Comparison of ENCODE assay signal across 8 cellular contexts in the genomic region with DNA sequence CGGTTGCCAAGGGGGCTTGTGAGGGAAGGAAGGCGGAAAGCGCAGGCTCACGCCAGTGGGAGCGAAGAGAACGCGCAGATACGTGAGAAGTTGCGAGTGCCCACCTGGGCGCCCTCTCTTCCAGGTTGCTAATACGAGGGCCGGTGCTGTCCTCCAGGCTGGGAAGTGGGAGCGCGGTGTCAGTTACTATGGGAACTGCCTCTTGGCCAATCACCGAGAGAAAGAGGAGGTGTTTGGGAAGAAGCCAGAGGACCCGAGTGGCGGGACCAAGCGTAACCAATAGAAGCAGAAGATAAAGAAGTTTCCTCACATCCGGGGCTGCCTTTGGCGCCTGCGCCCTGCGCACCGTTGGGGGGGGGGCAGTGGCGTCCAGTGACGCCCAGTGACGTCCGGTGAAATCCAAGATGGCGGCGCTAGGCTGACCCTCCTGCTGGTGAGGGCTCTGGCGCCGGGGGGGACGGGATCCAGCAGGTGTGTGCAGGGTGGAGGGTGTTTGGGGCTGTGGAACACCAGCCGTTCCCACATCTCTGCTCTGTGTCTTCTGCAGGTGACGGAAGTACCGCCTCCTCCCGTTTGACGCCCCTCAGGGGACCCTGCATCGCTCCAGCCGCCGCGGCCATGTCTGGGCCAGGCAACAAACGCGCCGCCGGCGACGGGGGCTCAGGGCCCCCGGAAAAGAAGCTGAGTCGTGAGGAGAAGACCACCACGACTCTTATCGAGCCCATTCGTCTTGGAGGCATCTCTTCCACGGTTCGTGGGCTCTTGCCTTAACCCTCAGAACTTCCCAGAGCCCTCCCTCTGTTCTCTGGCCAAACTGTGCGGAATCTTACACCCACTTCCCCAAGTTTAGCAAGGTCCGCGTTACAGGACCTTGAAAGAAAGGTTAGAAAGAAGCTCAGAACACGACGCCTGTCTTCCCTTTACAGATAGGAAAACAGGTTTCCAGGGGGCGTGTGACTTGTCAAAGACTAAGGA. TPM values are rescaled to one million over a fixed set of nuclear protein-coding genes. Genes with fewer than 3 reads are reported as not detected.
DNase-seq lines count a peak whose midpoint lies in the region; ATAC-seq and TF ChIP-seq lines count a peak whose summit lies in the region.

TSS of gene CFAP119 (minus strand) at position 135 of the 975 bp plus-strand sequence. CDS start 314 bp downstream, outside the sequence.
TSS of gene RNF40 (plus strand) at position 395 of the 975 bp plus-strand sequence. CDS start at position 619, 224 bp downstream.

- H3K36me3 Mint-ChIP-seq in activated T-helper 2 cell treated with anti-CD3 and anti-CD28 coated beads, Interferon-gamma antibody, Interleukin-2, Interleukin-4, amounts not matched to agents 10 μg/mL and 5 μg/mL and 100 μg/mL, durations not matched to agents 14 hours and 24 hours and 36 hours (ENCODE audit: low read depth) = peaks cover 44% of the 10 kb centered on the region
- peaks cover 0 to 37% (median 10%) of the 10 kb centered on the region in 3 donors for H3K36me3 Mint-ChIP-seq in naive thymus-derived CD8-positive, alpha-beta T cell
- peaks cover 21 to 50% of the 10 kb centered on the region in 2 donors for H3K36me3 Mint-ChIP-seq in stimulated activated naive B cell treated with anti-CD40 and anti-IgM and Interleukin-4, amounts not matched to agents 10 μg/mL and 1 μg/mL and 100 μg/mL, for 72 hours

- no peak for TF ChIP-seq CTCF in LNCaP clone FGC (IDR thresholded peaks at IDR 0.05; ENCODE audit: control insufficient read depth, extremely low read depth, insufficient read depth)

- POLR2A ChIA-PET in naive thymus-derived CD8-positive, alpha-beta T cell (lab: Charles Lee) = interaction anchor here (0.6 to 1.5 kb wide), 6 partner anchors 12 to 112 kb away, joined by 3 to 8 read pairs (median 3); partner anchors contain the start of gene PHKG2

- peak; percentile 87 to 92 for ATAC-seq in naive thymus-derived CD8-positive, alpha-beta T cell
- peak; percentile 92 to 94 for ATAC-seq in stimulated activated naive B cell treated with anti-CD40 and anti-IgM and Interleukin-4, amounts not matched to agents 10 μg/mL and 1 μg/mL and 100 μg/mL, for 72 hours (replicated peaks)

- DNase-seq in EL (peak; percentile 98), H4 (ENCODE audit: low spot score) (peak; percentile 97), LNCaP clone FGC (ENCODE audit: low read depth) (peak; percentile 94), RPMI8226 (peak; percentile 98), fibroblast of peridontal ligament (ENCODE audit: extremely low read depth) (peak; percentile 98)
- peak; percentile 95 for DNase-seq in activated T-helper 2 cell treated with anti-CD3 and anti-CD28 coated beads, Interferon-gamma antibody, Interleukin-2, Interleukin-4, amounts not matched to agents 10 μg/mL and 5 μg/mL and 100 μg/mL, durations not matched to agents 14 hours and 24 hours and 36 hours (ENCODE audit: low spot score)
- peak; percentile 80 to 95 (median 89) for DNase-seq in naive thymus-derived CD8-positive, alpha-beta T cell
- DNase-seq in stimulated activated naive B cell treated with anti-CD40 and anti-IgM and Interleukin-4, amounts not matched to agents 10 μg/mL and 1 μg/mL and 100 μg/mL, for 72 hours = peak; percentile 94

- H3K4me3 Mint-ChIP-seq in activated T-helper 2 cell treated with anti-CD3 and anti-CD28 coated beads, Interferon-gamma antibody, Interleukin-2, Interleukin-4, amounts not matched to agents 10 μg/mL and 5 μg/mL and 100 μg/mL, durations not matched to agents 14 hours and 24 hours and 36 hours (ENCODE audit: low read depth) = peak within 1 kb of the TSS; percentile 85
- H3K4me3 Mint-ChIP-seq in naive thymus-derived CD8-positive, alpha-beta T cell = peak within 1 kb of the TSS; percentile 85 to 99 (median 96)
- H3K4me3 Mint-ChIP-seq in stimulated activated naive B cell treated with anti-CD40 and anti-IgM and Interleukin-4, amounts not matched to agents 10 μg/mL and 1 μg/mL and 100 μg/mL, for 72 hours = peak within 1 kb of the TSS; percentile 93 to 99

- intact Hi-C loops in activated T-helper 2 cell treated with anti-CD3 and anti-CD28 coated beads, Interferon-gamma antibody, Interleukin-2, Interleukin-4, amounts not matched to agents 10 μg/mL and 5 μg/mL and 100 μg/mL, durations not matched to agents 14 hours and 24 hours and 36 hours (cut with micrococcal nuclease) = loop anchor here (1.0 to 5.0 kb wide), 4 partner anchors 14 to 195 kb away; partner anchors contain the start of genes FBXL19, PHKG2, SETD1A and SRCAP

- H3K9me3 Mint-ChIP-seq in activated T-helper 2 cell treated with anti-CD3 and anti-CD28 coated beads, Interferon-gamma antibody, Interleukin-2, Interleukin-4, amounts not matched to agents 10 μg/mL and 5 μg/mL and 100 μg/mL, durations not matched to agents 14 hours and 24 hours and 36 hours = no peaks in the 10 kb centered on the region
- H3K9me3 Mint-ChIP-seq in naive thymus-derived CD8-positive, alpha-beta T cell = no peaks in the 10 kb centered on the region
- H3K9me3 Mint-ChIP-seq in stimulated activated naive B cell treated with anti-CD40 and anti-IgM and Interleukin-4, amounts not matched to agents 10 μg/mL and 1 μg/mL and 100 μg/mL, for 72 hours = no peaks in the 10 kb centered on the region

- H3K4me1 Mint-ChIP-seq in activated T-helper 2 cell treated with anti-CD3 and anti-CD28 coated beads, Interferon-gamma antibody, Interleukin-2, Interleukin-4, amounts not matched to agents 10 μg/mL and 5 μg/mL and 100 μg/mL, durations not matched to agents 14 hours and 24 hours and 36 hours (ENCODE audit: low read depth) = peaks cover 17% of the 10 kb centered on the region
- peaks cover 17 to 47% (median 34%) of the 10 kb centered on the region in 4 donors for H3K4me1 Mint-ChIP-seq in naive thymus-derived CD8-positive, alpha-beta T cell
- H3K4me1 Mint-ChIP-seq in stimulated activated naive B cell treated with anti-CD40 and anti-IgM and Interleukin-4, amounts not matched to agents 10 μg/mL and 1 μg/mL and 100 μg/mL, for 72 hours = peaks cover 28 to 42% of the 10 kb centered on the region in 2 donors

- H3K27me3 Mint-ChIP-seq in activated T-helper 2 cell treated with anti-CD3 and anti-CD28 coated beads, Interferon-gamma antibody, Interleukin-2, Interleukin-4, amounts not matched to agents 10 μg/mL and 5 μg/mL and 100 μg/mL, durations not matched to agents 14 hours and 24 hours and 36 hours (ENCODE audit: low read depth) = no peaks in the 10 kb centered on the region
- no peaks in the 10 kb centered on the region for H3K27me3 Mint-ChIP-seq in naive thymus-derived CD8-positive, alpha-beta T cell
- H3K27me3 Mint-ChIP-seq in stimulated activated naive B cell treated with anti-CD40 and anti-IgM and Interleukin-4, amounts not matched to agents 10 μg/mL and 1 μg/mL and 100 μg/mL, for 72 hours = no peaks in the 10 kb centered on the region

- H3K4me3 ChIP-seq in LNCaP clone FGC (ENCODE audit: low read depth, low read length) = peak within 1 kb of the TSS; percentile 78

- H3K27ac Mint-ChIP-seq in activated T-helper 2 cell treated with anti-CD3 and anti-CD28 coated beads, Interferon-gamma antibody, Interleukin-2, Interleukin-4, amounts not matched to agents 10 μg/mL and 5 μg/mL and 100 μg/mL, durations not matched to agents 14 hours and 24 hours and 36 hours = peak within 1 kb of the TSS; percentile 83
- H3K27ac Mint-ChIP-seq in naive thymus-derived CD8-positive, alpha-beta T cell = peak within 1 kb of the TSS; percentile 88 to 97 (median 94)
- H3K27ac Mint-ChIP-seq in stimulated activated naive B cell treated with anti-CD40 and anti-IgM and Interleukin-4, amounts not matched to agents 10 μg/mL and 1 μg/mL and 100 μg/mL, for 72 hours = peak within 1 kb of the TSS; percentile 95

RNA-seq across cellular contexts. Expression of gene CFAP119, which starts in this region (rescaled TPM):
- total RNA-seq in H4 (2014; rRNA removed; shearing (Covaris generic)) = 1.9 and 11.0 TPM in 2 replicates
- total RNA-seq in activated T-helper 2 cell treated with anti-CD3 and anti-CD28 coated beads, Interferon-gamma antibody, Interleukin-2, Interleukin-4, amounts not matched to agents 10 μg/mL and 5 μg/mL and 100 μg/mL, durations not matched to agents 14 hours and 24 hours and 36 hours = 2.3 and 2.8 TPM in 2 replicates
- 1 to 10 TPM; 2.0 to 4.1 TPM for total RNA-seq in naive thymus-derived CD8-positive, alpha-beta T cell
- under 1 TPM; 0.11 to 0.38 (median 0.31) TPM for polyA plus RNA-seq in naive thymus-derived CD8-positive, alpha-beta T cell

RNA-seq across cellular contexts. Expression of gene RNF40, which starts in this region (rescaled TPM):
- total RNA-seq in H4 (2014; rRNA removed; shearing (Covaris generic)) = 57.9 and 79.2 TPM in 2 replicates
- 83.8 and 91.6 TPM in 2 replicates for total RNA-seq in activated T-helper 2 cell treated with anti-CD3 and anti-CD28 coated beads, Interferon-gamma antibody, Interleukin-2, Interleukin-4, amounts not matched to agents 10 μg/mL and 5 μg/mL and 100 μg/mL, durations not matched to agents 14 hours and 24 hours and 36 hours
- 100 to 1,000 TPM; 112 to 114 TPM for total RNA-seq in naive thymus-derived CD8-positive, alpha-beta T cell
- polyA plus RNA-seq in naive thymus-derived CD8-positive, alpha-beta T cell = 10 to 100 TPM; 24.4 to 52.4 (median 27.2) TPM

Comparison
In these comparisons a context has a peak if more than half of its experiments do, and no peak if none do; other contexts are left out.
1. Peak in every context shown above with its lines: DNase-seq, ATAC-seq and H3K4me3 ChIP-seq.